In genomic region chr2:639703-640102, GRCh38 we compare ENCODE assay signal across 30 cellular contexts.
"Had no signal": no experiment of that assay in that cellular context is flagged by ENCODE, and none has a peak within 500 bp of the region (broad histone marks: within the 10 kb centered on the region; RNA-seq: fewer than 3 reads in every experiment).

No MANE protein-coding gene starts in this region.

- H3K9me3 Mint-ChIP-seq: immature natural killer cell; mesothelial cell of epicardium; naive B cell; natural killer cell; stimulated activated memory B cell treated with anti-CD40 and anti-IgM and Interleukin-4, amounts not matched to agents 10 μg/mL and 1 μg/mL and 100 μg/mL, for 72 hours; stimulated activated naive CD8-positive, alpha-beta T cell treated with anti-CD3 and anti-CD28 coated beads, Interleukin-15, amount 100 ng/mL, for 72 hours; type B pancreatic cell had no signal

- H3K36me3 Mint-ChIP-seq: immature natural killer cell; mesothelial cell of epicardium; naive B cell; natural killer cell; stimulated activated memory B cell treated with anti-CD40 and anti-IgM and Interleukin-4, amounts not matched to agents 10 μg/mL and 1 μg/mL and 100 μg/mL, for 72 hours; type B pancreatic cell had no signal

- H3K27me3 ChIP-seq: ovary, right atrium auricular region, right lobe of liver, tibial nerve, uterus had no signal

- DNase-seq: hypothalamus; immature natural killer cell; kidney; left colon; left lung; lower lobe of right lung; mesendoderm; naive B cell; natural killer cell; nephron progenitor cell; occipital lobe; ovary; right lobe of liver; stimulated activated CD4-positive, alpha-beta T cell treated with anti-CD3 and anti-CD28 coated beads, Interleukin-1b, Interleukin-23, amount 100 ng/mL, for 48 hours; stimulated activated CD4-positive, alpha-beta T cell treated with anti-CD3 and anti-CD28 coated beads, Interleukin-2, amount 100 ng/mL, for 48 hours; stimulated activated CD4-positive, alpha-beta T cell treated with anti-CD3 and anti-CD28 coated beads, Interleukin-4, amount 100 ng/mL, for 4 hours; stimulated activated CD8-positive, alpha-beta memory T cell treated with anti-CD3 and anti-CD28 coated beads, Interleukin-4, amount 100 ng/mL, for 48 hours; stimulated activated naive CD4-positive, alpha-beta T cell treated with Interleukin-2 at 50 U/mL for 16 hours; stimulated activated naive CD8-positive, alpha-beta T cell treated with anti-CD3 and anti-CD28 coated beads, Interleukin-15, amount 100 ng/mL, for 72 hours; substantia nigra; uterus had no signal

- H3K27ac Mint-ChIP-seq: immature natural killer cell; mesothelial cell of epicardium; natural killer cell; nephron progenitor cell; neural progenitor cell; progenitor cell of endocrine pancreas; stimulated activated memory B cell treated with anti-CD40 and anti-IgM and Interleukin-4, amounts not matched to agents 10 μg/mL and 1 μg/mL and 100 μg/mL, for 72 hours; stimulated activated naive CD8-positive, alpha-beta T cell treated with anti-CD3 and anti-CD28 coated beads, Interleukin-15, amount 100 ng/mL, for 72 hours; type B pancreatic cell had no signal

- H3K4me1 ChIP-seq: neural progenitor cell, uterus had no signal

- H3K27me3 Mint-ChIP-seq: stimulated activated naive CD8-positive, alpha-beta T cell treated with anti-CD3 and anti-CD28 coated beads, Interleukin-15, amount 100 ng/mL, for 72 hours had no signal

- ATAC-seq: left colon; left lung; lower lobe of right lung; natural killer cell; right lobe of liver; stimulated activated memory B cell treated with anti-CD40 and anti-IgM and Interleukin-4, amounts not matched to agents 10 μg/mL and 1 μg/mL and 100 μg/mL, for 72 hours; stimulated activated naive CD8-positive, alpha-beta T cell treated with anti-CD3 and anti-CD28 coated beads, Interleukin-15, amount 100 ng/mL, for 72 hours had no signal

- H3K4me3 ChIP-seq: left lung, lower lobe of right lung, neural progenitor cell, ovary, right atrium auricular region, right lobe of liver, smooth muscle cell, tibial nerve, uterus had no signal

- H3K4me3 Mint-ChIP-seq: immature natural killer cell; mesothelial cell of epicardium; naive B cell; natural killer cell; nephron progenitor cell; neural progenitor cell; stimulated activated memory B cell treated with anti-CD40 and anti-IgM and Interleukin-4, amounts not matched to agents 10 μg/mL and 1 μg/mL and 100 μg/mL, for 72 hours; stimulated activated naive CD8-positive, alpha-beta T cell treated with anti-CD3 and anti-CD28 coated beads, Interleukin-15, amount 100 ng/mL, for 72 hours; type B pancreatic cell had no signal

- H3K27ac ChIP-seq: left lung, lower lobe of right lung, neural progenitor cell, neutrophil, ovary, right atrium auricular region, right lobe of liver, tibial nerve, uterus had no signal

- H3K9me3 ChIP-seq: left lung, lower lobe of right lung, neutrophil, ovary, right atrium auricular region, right lobe of liver, tibial nerve, uterus had no signal

- H3K36me3 ChIP-seq: left lung, lower lobe of right lung, neural progenitor cell, neutrophil, ovary, right atrium auricular region, right lobe of liver, tibial nerve, uterus had no signal
